ENCODE assay signal across 12 cellular contexts in the genomic region with DNA sequence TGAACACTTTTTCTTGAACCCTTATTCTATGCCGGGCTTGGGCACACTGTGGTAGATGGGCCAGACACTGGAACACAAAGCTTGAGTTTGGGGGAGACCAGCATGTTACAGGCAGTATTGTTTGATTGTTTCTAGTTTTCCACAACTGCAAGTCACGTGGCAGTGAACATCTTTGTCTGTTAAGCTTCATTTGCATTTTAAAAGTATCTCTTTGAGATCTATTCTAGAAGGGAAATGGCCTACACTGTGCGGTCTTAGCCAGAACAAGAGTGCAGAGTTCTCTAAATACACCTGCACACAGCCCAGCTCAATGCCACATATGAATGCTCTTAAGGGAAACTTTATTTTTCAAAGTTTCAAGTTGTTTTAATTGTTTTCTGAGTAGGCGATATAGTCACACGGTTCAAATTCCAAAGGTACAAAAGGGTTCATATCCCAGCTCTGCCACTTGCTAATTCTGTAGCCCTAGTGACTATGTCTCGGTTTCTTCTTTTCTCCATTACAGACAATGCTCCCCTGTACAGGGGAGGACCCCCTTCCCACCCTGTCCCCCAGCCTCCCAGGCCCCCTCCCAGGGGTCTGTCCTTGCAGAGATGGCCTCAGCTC. TPM values are rescaled to one million over a fixed set of nuclear protein-coding genes. Genes with fewer than 3 reads are reported as not detected.
DNase-seq lines count a peak whose midpoint lies in the region; ATAC-seq and TF ChIP-seq lines count a peak whose summit lies in the region.
"Had no signal": no experiment of that assay in that cellular context is flagged by ENCODE, and none has a peak within 500 bp of the region (broad histone marks: within the 10 kb centered on the region; RNA-seq: fewer than 3 reads in every experiment).

No MANE protein-coding gene starts in this region.

- intact Hi-C loops in ovary (cut with DNase I) = no loop called here

- H3K4me1 ChIP-seq in Peyer's patch (peaks cover 12 to 49% (median 15%) of the 10 kb centered on the region in 4 donors), subcutaneous abdominal adipose tissue (ENCODE audit: control insufficient read depth in 5 of 5, insufficient read depth in 5 of 5, low read length in 5 of 5) (peaks cover 14 to 31% (median 24%) of the 10 kb centered on the region in 5 donors), ovary (ENCODE audit: insufficient read depth) (peaks cover 15% of the 10 kb centered on the region)

- no peak for TF ChIP-seq CTCF in Peyer's patch (IDR thresholded peaks at IDR 0.05)
- no peak for TF ChIP-seq CTCF in ovary (IDR thresholded peaks at IDR 0.05)

- no peaks in the 10 kb centered on the region for H3K36me3 ChIP-seq in Peyer's patch
- H3K36me3 ChIP-seq in subcutaneous abdominal adipose tissue (ENCODE audit: control insufficient read depth in 5 of 5, insufficient read depth in 5 of 5, low read length in 5 of 5) = no peaks in the 10 kb centered on the region
- no peaks in the 10 kb centered on the region for H3K36me3 ChIP-seq in ovary

- no peak for DNase-seq in T-helper 2 cell treated with Interferon-gamma antibody and Interleukin-4, amounts not matched to agents 5 μg/mL and 100 μg/mL, for 36 hours (ENCODE audit: low spot score)
- DNase-seq in T-helper 2 cell (no peak), Peyer's patch (peak in 2 of 3 donors; percentile 40 to 45), NCI-H526 treated with DMSO at 0.1 percent for 48 hours (lab: John Stamatoyannopoulos, UW) (no peak), ovary (no peak), HPDE6-E6E7 (ENCODE audit: extremely low spot score) (no peak)
- DNase-seq: activated gamma-delta T cell treated with Interleukin-2 at 50 U/mL for 16 hours, midbrain had no signal

- H3K4me1 Mint-ChIP-seq in T-helper 2 cell treated with Interferon-gamma antibody and Interleukin-4, amounts not matched to agents 5 μg/mL and 100 μg/mL, for 36 hours (ENCODE audit: low read depth) = peaks cover 21% of the 10 kb centered on the region

- H3K36me3 Mint-ChIP-seq in T-helper 2 cell treated with Interferon-gamma antibody and Interleukin-4, amounts not matched to agents 5 μg/mL and 100 μg/mL, for 36 hours (ENCODE audit: low read depth) = no peaks in the 10 kb centered on the region

- H3K4me3 ChIP-seq in Peyer's patch (no peak overlapping the region), subcutaneous abdominal adipose tissue (ENCODE audit: low read depth in 1 of 5, low read length in 5 of 5) (no peak overlapping the region), ovary (no peak overlapping the region)

- no peaks in the 10 kb centered on the region for H3K27me3 ChIP-seq in Peyer's patch
- H3K27me3 ChIP-seq in subcutaneous abdominal adipose tissue (ENCODE audit: control insufficient read depth in 5 of 5, insufficient read depth in 4 of 5, low read length in 5 of 5) = no peaks in the 10 kb centered on the region
- no peaks in the 10 kb centered on the region for H3K27me3 ChIP-seq in ovary

- H3K27ac ChIP-seq in Peyer's patch (peak overlapping the region; percentile 7 to 87 (median 68)), subcutaneous abdominal adipose tissue (ENCODE audit: low read depth, low read length) (peak overlapping the region; percentile 83), ovary (no peak overlapping the region)
- H3K27ac ChIP-seq: 22Rv1 had no signal

- H3K9me3 Mint-ChIP-seq in T-helper 2 cell treated with Interferon-gamma antibody and Interleukin-4, amounts not matched to agents 5 μg/mL and 100 μg/mL, for 36 hours = no peaks in the 10 kb centered on the region

- TF ChIP-seq EP300 in ovary (IDR thresholded peaks at IDR 0.05) = no peak

- peak; percentile 91 for ATAC-seq in HG02678 (IDR thresholded peaks at IDR 0.05; ENCODE audit: unreplicated experiment)
- ATAC-seq: SK-N-SH treated with all-trans-retinoic acid at 6 μM for 48 hours had no signal

- H3K9me3 ChIP-seq in Peyer's patch = no peaks in the 10 kb centered on the region
- H3K9me3 ChIP-seq in subcutaneous abdominal adipose tissue (ENCODE audit: control insufficient read depth in 5 of 5, low read length in 5 of 5) = no peaks in the 10 kb centered on the region
- H3K9me3 ChIP-seq in ovary = no peaks in the 10 kb centered on the region

- TF ChIP-seq POLR2A in Peyer's patch (IDR thresholded peaks at IDR 0.05) = no peak
- no peak for TF ChIP-seq POLR2A in ovary (IDR thresholded peaks at IDR 0.05)

- peak overlapping the region; percentile 22 for H3K27ac Mint-ChIP-seq in T-helper 2 cell treated with Interferon-gamma antibody and Interleukin-4, amounts not matched to agents 5 μg/mL and 100 μg/mL, for 36 hours

- H3K27me3 Mint-ChIP-seq in T-helper 2 cell treated with Interferon-gamma antibody and Interleukin-4, amounts not matched to agents 5 μg/mL and 100 μg/mL, for 36 hours (ENCODE audit: low read depth) = peaks cover 30% of the 10 kb centered on the region

- H3K9ac ChIP-seq in subcutaneous abdominal adipose tissue (ENCODE audit: low read length in 5 of 5) = no peak overlapping the region

- H3K4me3 Mint-ChIP-seq in T-helper 2 cell treated with Interferon-gamma antibody and Interleukin-4, amounts not matched to agents 5 μg/mL and 100 μg/mL, for 36 hours = no peak overlapping the region

- 77 to 94% (median 80%) methylated on average over 6 of the region's 6 CpGs for WGBS in ovary, 3 donors

RNA-seq across cellular contexts. Expression of gene RIN3, which starts 24.9 kb away (rescaled TPM):
- total RNA-seq in Peyer's patch (10 to 100 TPM; 15.4 to 53.6 (median 39.7) TPM), ovary (10 to 100 TPM in 5 of 7 donors, 1 to 10 TPM in 2; 6.2 to 27.9 (median 17.0) TPM)
- polyA plus RNA-seq in ovary = 1 to 10 TPM; 3.8 to 8.1 TPM

Comparison
In these comparisons a context has a peak if more than half of its experiments do, and no peak if none do; other contexts are left out.
1. DNase-seq: peak in Peyer's patch (2 of 3); none in T-helper 2 cell treated with Interferon-gamma antibody and Interleukin-4, amounts not matched to agents 5 μg/mL and 100 μg/mL, for 36 hours (single experiment), T-helper 2 cell (0 of 5), NCI-H526 treated with DMSO at 0.1 percent for 48 hours (single experiment), ovary (0 of 5) and HPDE6-E6E7 (single experiment).
2. H3K27ac ChIP-seq: peak in Peyer's patch (4 of 4) and subcutaneous abdominal adipose tissue (single experiment); none in ovary (0 of 2).